ENCODE assay signal across 8 cellular contexts in genomic region chr1:91022518-91022929, GRCh38. TPM values are rescaled to one million over a fixed set of nuclear protein-coding genes. Genes with fewer than 3 reads are reported as not detected.
A peak's percentile ranks its signal among the peaks of the same experiment; 100 is the strongest.
DNase-seq lines count a peak whose midpoint lies in the region; ATAC-seq and TF ChIP-seq lines count a peak whose summit lies in the region.

No MANE protein-coding gene starts in this region.

- ATAC-seq in HG03439 (IDR thresholded peaks at IDR 0.05; ENCODE audit: unreplicated experiment) (peak; percentile 4), omental fat pad (ENCODE audit: low FRiP score) (no peak)
- no peak for ATAC-seq in central memory CD8-positive, alpha-beta T cell (replicated peaks; ENCODE audit: extremely low read depth, poor library complexity, severe bottlenecking)
- no peak for ATAC-seq in naive thymus-derived CD4-positive, alpha-beta T cell

- no peaks in the 10 kb centered on the region for H3K27me3 Mint-ChIP-seq in central memory CD8-positive, alpha-beta T cell
- H3K27me3 Mint-ChIP-seq in naive thymus-derived CD4-positive, alpha-beta T cell = peaks cover 0 to 3% (median 0%) of the 10 kb centered on the region in 5 donors

- peaks cover 44% of the 10 kb centered on the region for H3K4me1 Mint-ChIP-seq in central memory CD8-positive, alpha-beta T cell
- H3K4me1 Mint-ChIP-seq in naive thymus-derived CD4-positive, alpha-beta T cell = peaks cover 31 to 78% (median 64%) of the 10 kb centered on the region in 7 donors

- peaks cover 37 to 45% of the 10 kb centered on the region in 2 donors for H3K4me1 ChIP-seq in naive thymus-derived CD4-positive, alpha-beta T cell (ENCODE audit: control insufficient read depth in 2 of 2, insufficient read depth in 2 of 2, low read length in 2 of 2)

- peaks cover 17% of the 10 kb centered on the region for H3K36me3 Mint-ChIP-seq in central memory CD8-positive, alpha-beta T cell (ENCODE audit: insufficient read depth)
- peaks cover 0 to 8% (median 0%) of the 10 kb centered on the region in 5 donors for H3K36me3 Mint-ChIP-seq in naive thymus-derived CD4-positive, alpha-beta T cell

- no peaks in the 10 kb centered on the region for H3K36me3 ChIP-seq in GM06990 (ENCODE audit: control insufficient read depth, insufficient read depth, low read length)
- peaks cover 0 to 5% (median 0%) of the 10 kb centered on the region in 3 experiments for H3K36me3 ChIP-seq in naive thymus-derived CD4-positive, alpha-beta T cell (ENCODE audit: control insufficient read depth in 2 of 3, insufficient read depth in 3 of 3, low read length in 3 of 3)

- H3K9me3 Mint-ChIP-seq in central memory CD8-positive, alpha-beta T cell = no peaks in the 10 kb centered on the region
- peaks cover 0 to 2% (median 0%) of the 10 kb centered on the region in 11 donors for H3K9me3 Mint-ChIP-seq in naive thymus-derived CD4-positive, alpha-beta T cell

- DNase-seq in GM06990 (ENCODE audit: extremely low read depth, insufficient read length) (no peak), HK-2 (ENCODE audit: unreplicated experiment) (no peak), omental fat pad (ENCODE audit: low spot score) (no peak), D341Med (ENCODE audit: low spot score) (no peak), hepatic stellate cell (ENCODE audit: low spot score) (no peak)
- DNase-seq in central memory CD8-positive, alpha-beta T cell (ENCODE audit: low spot score in 2 of 2) = no peak
- DNase-seq in naive thymus-derived CD4-positive, alpha-beta T cell = peak in 1 of 9 donors; percentile 13

- CTCF ChIA-PET in naive thymus-derived CD4-positive, alpha-beta T cell (lab: Charles Lee) = interaction anchor here (0.6 kb wide), 1 partner anchor 412 kb away, joined by 3 read pairs; no protein-coding TSS in a partner anchor

- peak overlapping the region; percentile 93 for H3K4me3 ChIP-seq in GM06990 (replicated peaks; ENCODE audit: low read depth, low read length)
- H3K4me3 ChIP-seq in naive thymus-derived CD4-positive, alpha-beta T cell (ENCODE audit: low read length) = peak overlapping the region; percentile 62

- H3K9me3 ChIP-seq in naive thymus-derived CD4-positive, alpha-beta T cell (ENCODE audit: control insufficient read depth in 2 of 3, low read length in 3 of 3) = no peaks in the 10 kb centered on the region

- peak overlapping the region; percentile 92 for H3K4me3 Mint-ChIP-seq in central memory CD8-positive, alpha-beta T cell
- H3K4me3 Mint-ChIP-seq in naive thymus-derived CD4-positive, alpha-beta T cell = peak overlapping the region; percentile 90 to 97 (median 96)

- TF ChIP-seq CTCF in GM06990 (IDR thresholded peaks at IDR 0.05; ENCODE audit: insufficient read depth, low read length, poor library complexity, severe bottlenecking) (no peak), omental fat pad (IDR thresholded peaks at IDR 0.05) (no peak)

- intact Hi-C loops in naive thymus-derived CD4-positive, alpha-beta T cell (cut with micrococcal nuclease) = loop anchor here (1.0 to 10.0 kb wide), 11 partner anchors 172 to 1940 kb away; partner anchors contain the start of genes BTBD8 (in 1 of the 2), DIPK1A (in 1 of the 2), GFI1 (in 1 of the 2) and RPL5 (in 1 of the 2)

- peak overlapping the region; percentile 97 for H3K27ac Mint-ChIP-seq in central memory CD8-positive, alpha-beta T cell (ENCODE audit: low read depth)
- peak overlapping the region; percentile 95 to 100 (median 98) for H3K27ac Mint-ChIP-seq in naive thymus-derived CD4-positive, alpha-beta T cell

- no peaks in the 10 kb centered on the region for H3K27me3 ChIP-seq in GM06990 (replicated peaks; ENCODE audit: control insufficient read depth, insufficient read depth, low read length)
- H3K27me3 ChIP-seq in naive thymus-derived CD4-positive, alpha-beta T cell (ENCODE audit: control insufficient read depth in 2 of 2, insufficient read depth in 2 of 2, low read length in 2 of 2) = no peaks in the 10 kb centered on the region

- peak overlapping the region; percentile 99 for H3K27ac ChIP-seq in naive thymus-derived CD4-positive, alpha-beta T cell (ENCODE audit: low read depth, low read length)

- POLR2A ChIA-PET in naive thymus-derived CD4-positive, alpha-beta T cell (lab: Charles Lee) = interaction anchor here (1.0 kb wide), 1 partner anchor 29 kb away, joined by 3 read pairs; no protein-coding TSS in a partner anchor

RNA-seq across cellular contexts. Expression of gene ZNF644, which starts 0.7 kb away (rescaled TPM):
- total RNA-seq in naive thymus-derived CD4-positive, alpha-beta T cell = 100 to 1,000 TPM in 2 of 5 experiments, 10 to 100 TPM in 3; 63.5 to 117 (median 85.2) TPM
- 10 to 100 TPM; 53.9 to 78.5 TPM for polyA plus RNA-seq in naive thymus-derived CD4-positive, alpha-beta T cell
- 10 to 100 TPM; 37.9 to 67.0 (median 50.4) TPM for total RNA-seq in omental fat pad
